In genomic region chr12:115638753-115639666, GRCh38 we compare ENCODE assay signal across 23 cellular contexts.
DNase-seq lines count a peak whose midpoint lies in the region; ATAC-seq and TF ChIP-seq lines count a peak whose summit lies in the region.
"Had no signal": no experiment of that assay in that cellular context is flagged by ENCODE, and none has a peak within 500 bp of the region (broad histone marks: within the 10 kb centered on the region; RNA-seq: fewer than 3 reads in every experiment).

No MANE protein-coding gene starts in this region.

- H3K79me1 ChIP-seq in IMR-90 (ENCODE audit: low read depth in 1 of 2, low read length in 2 of 2) = no peaks in the 10 kb centered on the region

- H4K20me1 ChIP-seq in IMR-90 (ENCODE audit: insufficient read depth, low read length) (no peaks in the 10 kb centered on the region), neural progenitor cell (ENCODE audit: low read depth) (peaks cover 6% of the 10 kb centered on the region), PC-9 (ENCODE audit: insufficient read depth) (no peaks in the 10 kb centered on the region)

- H3K4me2 ChIP-seq in IMR-90 (ENCODE audit: low read depth, low read length) = no peak overlapping the region
- H3K4me2 ChIP-seq in neural progenitor cell = peak overlapping the region; percentile 51
- no peak overlapping the region for H3K4me2 ChIP-seq in PC-9

- intact Hi-C loops in IMR-90 (cut with micrococcal nuclease) (no loop called here), PC-9 (cut with micrococcal nuclease; ENCODE audit: unreplicated experiment) (no loop called here)

- H3K9me1 ChIP-seq in IMR-90 (ENCODE audit: insufficient read depth, low read length) = no peaks in the 10 kb centered on the region

- no peak for TF ChIP-seq RAD21 in IMR-90 (IDR thresholded peaks at IDR 0.05; ENCODE audit: low read length)

- dilution Hi-C loops in IMR-90 (cut with HindIII; ENCODE audit: low sequenced_read_pairs, unreplicated experiment) = no loop called here

- peak overlapping the region; percentile 27 for H2AFZ ChIP-seq in IMR-90 (replicated peaks; ENCODE audit: low read length, poor library complexity)
- H2AFZ ChIP-seq in neural progenitor cell (replicated peaks) = no peak overlapping the region
- H2AFZ ChIP-seq in PC-9 = no peak overlapping the region

- no peak for TF ChIP-seq CTCF in IMR-90 (conservative IDR thresholded peaks at IDR 0.05; ENCODE audit: low read depth, low read length)
- no peak for TF ChIP-seq CTCF in endothelial cell (IDR thresholded peaks at IDR 0.05; ENCODE audit: unreplicated experiment)
- TF ChIP-seq CTCF in neural progenitor cell (IDR thresholded peaks at IDR 0.05) = no peak
- no peak for TF ChIP-seq CTCF in PC-9 (conservative IDR thresholded peaks at IDR 0.05)

- H2AK9ac ChIP-seq in IMR-90 (replicated peaks; ENCODE audit: low read depth, low read length, poor library complexity) = no peak overlapping the region

- H3K14ac ChIP-seq in IMR-90 (replicated peaks; ENCODE audit: low read depth, low read length) = no peak overlapping the region

- in situ Hi-C loops in IMR-90 (cut with MboI; ENCODE audit: low sequenced_read_pairs) = loop anchor here (10.0 kb wide), 1 partner anchor 974 kb away; no protein-coding TSS in a partner anchor

- no peaks in the 10 kb centered on the region; the same call in none of the 2 replicates for H3K27me3 ChIP-seq in IMR-90 (ENCODE audit: control insufficient read depth, insufficient read depth, low read length)
- no peaks in the 10 kb centered on the region for H3K27me3 ChIP-seq in neural progenitor cell
- peaks cover 46% of the 10 kb centered on the region for H3K27me3 ChIP-seq in PC-9 (ENCODE audit: insufficient read depth, low read depth)

- no peaks in the 10 kb centered on the region for H3K9me3 ChIP-seq in IMR-90 (ENCODE audit: control insufficient read depth, insufficient read depth, low read length)
- no peaks in the 10 kb centered on the region for H3K9me3 ChIP-seq in neural progenitor cell (ENCODE audit: low read depth)
- no peaks in the 10 kb centered on the region for H3K9me3 ChIP-seq in PC-9 (ENCODE audit: insufficient read depth, low read depth)

- DNase-seq in DMS79 (lab: John Stamatoyannopoulos, UW) = peak; percentile 59
- DNase-seq in IMR-90 = no peak
- peak; percentile 26 for DNase-seq in endothelial cell (ENCODE audit: low spot score)
- peak; percentile 69 for DNase-seq in neural progenitor cell (ENCODE audit: low spot score)
- no peak for DNase-seq in stimulated activated CD4-positive, alpha-beta T cell treated with anti-CD3 and anti-CD28 coated beads, Interleukin-4, amount 100 ng/mL, for 1 hour
- DNase-seq in PC-9 = no peak
- DNase-seq: activated CD4-positive, alpha-beta T cell treated with anti-CD3 and anti-CD28 coated beads, Interleukin-2, amount 10 ng/mL, durations not matched to agents 7 days and 5 days; activated CD8-positive, alpha-beta memory T cell treated with anti-CD3 and anti-CD28 coated beads, Interleukin-2, amount 10 ng/mL, durations not matched to agents 7 days and 5 days; activated naive CD4-positive, alpha-beta T cell treated with anti-CD3 and anti-CD28 coated beads, Interleukin-2, amount 10 ng/mL, durations not matched to agents 7 days and 5 days; activated T-cell treated with anti-CD3 and anti-CD28 coated beads, Interleukin-2, amount 50 U/mL, for 72 hours; amygdala; Calu3; mammary epithelial cell; NCI-H1105 treated with DMSO at 0.1 percent for 48 hours; NCI-H2081; NCI-H524 treated with DMSO at 0.1 percent for 48 hours; stimulated activated naive CD8-positive, alpha-beta T cell treated with anti-CD3 and anti-CD28 coated beads, Interleukin-15, Interleukin-2, amounts not matched to agents 100 U/mL and 50 U/mL, for 24 hours had no signal

- no peak overlapping the region for H2BK120ac ChIP-seq in IMR-90 (ENCODE audit: low read depth, low read length)

- H2BK20ac ChIP-seq in IMR-90 (ENCODE audit: low read depth, low read length) = no peak overlapping the region

- H4K91ac ChIP-seq in IMR-90 (ENCODE audit: insufficient read depth, low read depth, low read length) = no peak overlapping the region

- H4K8ac ChIP-seq in IMR-90 (ENCODE audit: low read depth in 2 of 2, low read length in 2 of 2) = no peak overlapping the region

- H3K9me3 Mint-ChIP-seq in endothelial cell (ENCODE audit: unreplicated experiment) = no peaks in the 10 kb centered on the region
- no peaks in the 10 kb centered on the region for H3K9me3 Mint-ChIP-seq in neural progenitor cell
- peaks cover 8% of the 10 kb centered on the region for H3K9me3 Mint-ChIP-seq in activated T-helper 17 cell treated with anti-CD3 and anti-CD28 coated beads, Interleukin-2, amount 50 U/mL, for 72 hours
- H3K9me3 Mint-ChIP-seq: activated CD4-positive, alpha-beta T cell treated with anti-CD3 and anti-CD28 coated beads, Interleukin-2, amount 10 ng/mL, durations not matched to agents 7 days and 5 days; activated naive CD4-positive, alpha-beta T cell treated with anti-CD3 and anti-CD28 coated beads, Interleukin-2, amount 10 ng/mL, durations not matched to agents 7 days and 5 days; dendritic cell treated with granulocyte-macrophage colony-stimulating factor and Interleukin-4, amounts not matched to agents 40 ng/mL and 50 ng/mL, for 4 days; T-helper 2 cell treated with Interferon-gamma antibody and Interleukin-4, amounts not matched to agents 5 μg/mL and 100 μg/mL, for 36 hours had no signal

- H3K27ac Mint-ChIP-seq in endothelial cell (ENCODE audit: unreplicated experiment) (peak overlapping the region; percentile 68), neural progenitor cell (peak overlapping the region; percentile 14)
- no peak overlapping the region for H3K27ac Mint-ChIP-seq in activated T-helper 17 cell treated with anti-CD3 and anti-CD28 coated beads, Interleukin-2, amount 50 U/mL, for 72 hours
- H3K27ac Mint-ChIP-seq: activated CD4-positive, alpha-beta T cell treated with anti-CD3 and anti-CD28 coated beads, Interleukin-2, amount 10 ng/mL, durations not matched to agents 7 days and 5 days; activated CD8-positive, alpha-beta memory T cell treated with anti-CD3 and anti-CD28 coated beads, Interleukin-2, amount 10 ng/mL, durations not matched to agents 7 days and 5 days; activated naive CD4-positive, alpha-beta T cell treated with anti-CD3 and anti-CD28 coated beads, Interleukin-2, amount 10 ng/mL, durations not matched to agents 7 days and 5 days; activated T-cell treated with anti-CD3 and anti-CD28 coated beads, Interleukin-2, amount 50 U/mL, for 72 hours; CD14-positive monocyte; dendritic cell treated with granulocyte-macrophage colony-stimulating factor and Interleukin-4, amounts not matched to agents 40 ng/mL and 50 ng/mL, for 4 days; T-helper 2 cell treated with Interferon-gamma antibody and Interleukin-4, amounts not matched to agents 5 μg/mL and 100 μg/mL, for 36 hours had no signal

- H3K9me2 ChIP-seq in PC-9 (ENCODE audit: insufficient read depth) = no peaks in the 10 kb centered on the region

- H3K9ac ChIP-seq in IMR-90 (ENCODE audit: low read depth, low read length) (no peak overlapping the region), neural progenitor cell (no peak overlapping the region)

- no peak overlapping the region for H3K18ac ChIP-seq in IMR-90 (ENCODE audit: low read depth, low read length)

- H3K4me3 ChIP-seq in IMR-90 (ENCODE audit: insufficient read depth, low read depth, low read length) (no peak overlapping the region), neural progenitor cell (no peak overlapping the region), PC-9 (no peak overlapping the region)

- H2BK15ac ChIP-seq in IMR-90 (ENCODE audit: low read depth, low read length) = no peak overlapping the region

- peaks cover 16% of the 10 kb centered on the region for H3F3A ChIP-seq in neural progenitor cell (ENCODE audit: low read depth)
- no peaks in the 10 kb centered on the region for H3F3A ChIP-seq in PC-9 (ENCODE audit: insufficient read depth, low read depth)

- 67% methylated on average over 3 of the region's 12 CpGs; no CpG with 5 or more reads in 1 of the 2 experiments for WGBS in IMR-90 (ENCODE audit: extremely low coverage in 2 of 2, insufficient read length in 1 of 2), 2 experiments

- CTCF ChIA-PET in IMR-90 (lab: Yijun Ruan, JAX) (no interaction called here), PC-9 (lab: Charles Lee) (no interaction called here)

- H3K23ac ChIP-seq in IMR-90 (ENCODE audit: low read depth, low read length) = no peak overlapping the region

- ATAC-seq in IMR-90 (ENCODE audit: low read depth) (0 out of 2 replicates have a peak, but pooled peaks have one; percentile 11), GM18511 (IDR thresholded peaks at IDR 0.05; ENCODE audit: unreplicated experiment) (no peak)
- no peak for ATAC-seq in activated T-helper 17 cell treated with anti-CD3 and anti-CD28 coated beads, Interleukin-2, amount 50 U/mL, for 72 hours (replicated peaks)
- ATAC-seq: activated CD8-positive, alpha-beta memory T cell treated with anti-CD3 and anti-CD28 coated beads, Interleukin-2, amount 10 ng/mL, durations not matched to agents 7 days and 5 days; activated T-cell treated with anti-CD3 and anti-CD28 coated beads, Interleukin-2, amount 50 U/mL, for 72 hours; stimulated activated naive CD8-positive, alpha-beta T cell treated with anti-CD3 and anti-CD28 coated beads, Interleukin-15, Interleukin-2, amounts not matched to agents 100 U/mL and 50 U/mL, for 24 hours had no signal

- no peak overlapping the region for H3K4me3 Mint-ChIP-seq in endothelial cell (ENCODE audit: unreplicated experiment)
- no peak overlapping the region for H3K4me3 Mint-ChIP-seq in neural progenitor cell
- H3K4me3 Mint-ChIP-seq in activated T-helper 17 cell treated with anti-CD3 and anti-CD28 coated beads, Interleukin-2, amount 50 U/mL, for 72 hours = no peak overlapping the region
- H3K4me3 Mint-ChIP-seq: activated CD4-positive, alpha-beta T cell treated with anti-CD3 and anti-CD28 coated beads, Interleukin-2, amount 10 ng/mL, durations not matched to agents 7 days and 5 days; activated CD8-positive, alpha-beta memory T cell treated with anti-CD3 and anti-CD28 coated beads, Interleukin-2, amount 10 ng/mL, durations not matched to agents 7 days and 5 days; activated naive CD4-positive, alpha-beta T cell treated with anti-CD3 and anti-CD28 coated beads, Interleukin-2, amount 10 ng/mL, durations not matched to agents 7 days and 5 days; activated T-cell treated with anti-CD3 and anti-CD28 coated beads, Interleukin-2, amount 50 U/mL, for 72 hours; CD14-positive monocyte; dendritic cell treated with granulocyte-macrophage colony-stimulating factor and Interleukin-4, amounts not matched to agents 40 ng/mL and 50 ng/mL, for 4 days; T-helper 2 cell treated with Interferon-gamma antibody and Interleukin-4, amounts not matched to agents 5 μg/mL and 100 μg/mL, for 36 hours had no signal

- H3K4me1 Mint-ChIP-seq in endothelial cell (ENCODE audit: unreplicated experiment) = peaks cover 15% of the 10 kb centered on the region
- H3K4me1 Mint-ChIP-seq in neural progenitor cell = peaks cover 14% of the 10 kb centered on the region
- no peaks in the 10 kb centered on the region for H3K4me1 Mint-ChIP-seq in activated T-helper 17 cell treated with anti-CD3 and anti-CD28 coated beads, Interleukin-2, amount 50 U/mL, for 72 hours
- H3K4me1 Mint-ChIP-seq: activated CD4-positive, alpha-beta T cell treated with anti-CD3 and anti-CD28 coated beads, Interleukin-2, amount 10 ng/mL, durations not matched to agents 7 days and 5 days; activated CD8-positive, alpha-beta memory T cell treated with anti-CD3 and anti-CD28 coated beads, Interleukin-2, amount 10 ng/mL, durations not matched to agents 7 days and 5 days; activated naive CD4-positive, alpha-beta T cell treated with anti-CD3 and anti-CD28 coated beads, Interleukin-2, amount 10 ng/mL, durations not matched to agents 7 days and 5 days; CD14-positive monocyte had no signal

- H3K27ac ChIP-seq in IMR-90 (ENCODE audit: insufficient read depth, low read length) = no peak overlapping the region
- no peak overlapping the region for H3K27ac ChIP-seq in neural progenitor cell
- H3K27ac ChIP-seq in PC-9 = no peak overlapping the region
- H3K27ac ChIP-seq: VCaP had no signal

- POLR2A ChIA-PET in IMR-90 (lab: Charles Lee; ENCODE audit: unreplicated experiment) (no interaction called here), PC-9 (lab: Charles Lee; ENCODE audit: unreplicated experiment) (no interaction called here)

- no peaks in the 10 kb centered on the region for H3K36me3 ChIP-seq in IMR-90 (ENCODE audit: control insufficient read depth, insufficient read depth, low read length)
- H3K36me3 ChIP-seq in neural progenitor cell = no peaks in the 10 kb centered on the region
- H3K36me3 ChIP-seq in PC-9 (ENCODE audit: low read depth) = no peaks in the 10 kb centered on the region

- no peak overlapping the region for H3K4ac ChIP-seq in IMR-90 (ENCODE audit: low read depth, low read length)

- H3K4me1 ChIP-seq in IMR-90 (ENCODE audit: control insufficient read depth, insufficient read depth, low read length) = no peaks in the 10 kb centered on the region
- H3K4me1 ChIP-seq in neural progenitor cell = peaks cover 15% of the 10 kb centered on the region
- no peaks in the 10 kb centered on the region for H3K4me1 ChIP-seq in PC-9 (replicated peaks; ENCODE audit: insufficient read depth)

- H3K27me3 Mint-ChIP-seq in endothelial cell (ENCODE audit: unreplicated experiment) (peaks cover 2% of the 10 kb centered on the region), neural progenitor cell (ENCODE audit: insufficient read depth, low read depth) (peaks cover 3% of the 10 kb centered on the region)
- H3K27me3 Mint-ChIP-seq in activated T-helper 17 cell treated with anti-CD3 and anti-CD28 coated beads, Interleukin-2, amount 50 U/mL, for 72 hours = no peaks in the 10 kb centered on the region
- H3K27me3 Mint-ChIP-seq: activated CD4-positive, alpha-beta T cell treated with anti-CD3 and anti-CD28 coated beads, Interleukin-2, amount 10 ng/mL, durations not matched to agents 7 days and 5 days; activated CD8-positive, alpha-beta memory T cell treated with anti-CD3 and anti-CD28 coated beads, Interleukin-2, amount 10 ng/mL, durations not matched to agents 7 days and 5 days; activated naive CD4-positive, alpha-beta T cell treated with anti-CD3 and anti-CD28 coated beads, Interleukin-2, amount 10 ng/mL, durations not matched to agents 7 days and 5 days had no signal

- H3K79me2 ChIP-seq in neural progenitor cell (ENCODE audit: low read depth) (no peaks in the 10 kb centered on the region), PC-9 (ENCODE audit: low read depth) (no peaks in the 10 kb centered on the region)

- no peak overlapping the region for H2BK5ac ChIP-seq in IMR-90 (ENCODE audit: low read depth, low read length, poor library complexity, severe bottlenecking)

- no peak overlapping the region for H3K56ac ChIP-seq in IMR-90 (ENCODE audit: extremely low read depth, insufficient read depth, low read length)

- TF ChIP-seq POLR2A in IMR-90 (IDR thresholded peaks at IDR 0.05; ENCODE audit: low read depth, low read length) = no peak

- no peak overlapping the region for H4K5ac ChIP-seq in IMR-90 (ENCODE audit: low read depth, low read length)

- no peak overlapping the region for H2AK5ac ChIP-seq in IMR-90 (ENCODE audit: low read depth, low read length)

- BruUV-seq in IMR-90 (replicated peaks; lab: Mats Ljungman, UMichigan) (no TSS peak), PC-9 (replicated peaks; lab: Mats Ljungman, UMichigan) (no TSS peak)

- H3K36me3 Mint-ChIP-seq in endothelial cell (ENCODE audit: low read depth, unreplicated experiment) (no peaks in the 10 kb centered on the region), neural progenitor cell (no peaks in the 10 kb centered on the region)
- H3K36me3 Mint-ChIP-seq in activated T-helper 17 cell treated with anti-CD3 and anti-CD28 coated beads, Interleukin-2, amount 50 U/mL, for 72 hours (ENCODE audit: low read depth) = no peaks in the 10 kb centered on the region
- H3K36me3 Mint-ChIP-seq: activated CD8-positive, alpha-beta memory T cell treated with anti-CD3 and anti-CD28 coated beads, Interleukin-2, amount 10 ng/mL, durations not matched to agents 7 days and 5 days; activated naive CD4-positive, alpha-beta T cell treated with anti-CD3 and anti-CD28 coated beads, Interleukin-2, amount 10 ng/mL, durations not matched to agents 7 days and 5 days; CD14-positive monocyte had no signal

Comparison
In these comparisons a context has a peak if more than half of its experiments do, and no peak if none do; other contexts are left out.
1. DNase-seq: peak in DMS79 (single experiment), endothelial cell (single experiment) and neural progenitor cell (single experiment); none in IMR-90 (single experiment), stimulated activated CD4-positive, alpha-beta T cell treated with anti-CD3 and anti-CD28 coated beads, Interleukin-4, amount 100 ng/mL, for 1 hour (single experiment) and PC-9 (0 of 2).